In the genomic region with DNA sequence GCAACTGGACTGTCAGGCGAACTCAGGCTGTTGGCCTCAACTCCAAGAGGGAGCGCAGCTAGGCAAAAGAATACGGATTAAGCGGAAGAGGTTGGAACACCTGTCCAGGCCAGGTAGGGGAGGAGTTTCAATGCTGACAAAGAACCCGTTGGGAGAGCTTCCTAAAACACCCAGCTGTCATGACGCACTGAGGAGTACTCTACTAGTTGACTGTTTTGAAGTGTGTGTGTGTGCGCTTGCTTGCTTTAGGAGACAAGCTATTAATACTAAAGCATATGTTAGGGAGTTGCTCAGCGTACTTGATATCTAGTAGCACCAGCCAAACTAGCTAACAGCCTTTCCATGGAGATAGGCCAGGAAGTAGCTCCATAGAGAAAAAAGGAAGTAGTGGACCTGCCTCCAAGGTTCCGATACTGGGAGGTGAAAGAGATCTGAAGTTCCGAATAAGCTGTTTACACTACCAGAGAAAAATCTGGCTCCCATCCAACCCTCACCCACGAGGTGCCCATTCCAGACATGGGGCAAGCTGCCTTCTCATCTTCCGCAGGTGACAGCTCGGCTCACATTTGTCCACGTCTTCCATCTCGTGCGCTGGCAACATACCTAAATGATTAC, we compare ENCODE assay signal across 8 cellular contexts. TPM values are rescaled to one million over a fixed set of nuclear protein-coding genes. Genes with fewer than 3 reads are reported as not detected.
A peak's percentile ranks its signal among the peaks of the same experiment; 100 is the strongest.
DNase-seq lines count a peak whose midpoint lies in the region; ATAC-seq and TF ChIP-seq lines count a peak whose summit lies in the region.

No MANE protein-coding gene starts in this region.

- H3K9me3 ChIP-seq in breast epithelium = no peaks in the 10 kb centered on the region

- H3K36me3 ChIP-seq in breast epithelium = no peaks in the 10 kb centered on the region

- H3K27me3 Mint-ChIP-seq in activated naive CD4-positive, alpha-beta T cell treated with anti-CD3 and anti-CD28 coated beads, Interleukin-2, amount 50 U/mL, for 24 hours = peaks cover 36% of the 10 kb centered on the region

- H3K36me3 Mint-ChIP-seq in activated naive CD4-positive, alpha-beta T cell treated with anti-CD3 and anti-CD28 coated beads, Interleukin-2, amount 50 U/mL, for 24 hours = peaks cover 3% of the 10 kb centered on the region

- H3K27ac ChIP-seq in breast epithelium = peak overlapping the region; percentile 92 to 97

- no peaks in the 10 kb centered on the region for H3K4me1 ChIP-seq in breast epithelium

- intact Hi-C loops in breast epithelium (cut with DNase I; ENCODE audit: low total_unique reads) = loop anchor here (10.0 kb wide), 1 partner anchor 102 kb away; a partner anchor contains a TSS

- peak overlapping the region; percentile 86 to 99 (median 98) for H3K4me3 ChIP-seq in breast epithelium

- TF ChIP-seq POLR2A in breast epithelium (IDR thresholded peaks at IDR 0.05) = peak; percentile 23

- no peaks in the 10 kb centered on the region for H3K27me3 ChIP-seq in breast epithelium

- TF ChIP-seq CTCF in breast epithelium (IDR thresholded peaks at IDR 0.05) = no peak

- H3K9me3 Mint-ChIP-seq in activated naive CD4-positive, alpha-beta T cell treated with anti-CD3 and anti-CD28 coated beads, Interleukin-2, amount 50 U/mL, for 24 hours = no peaks in the 10 kb centered on the region

- ATAC-seq in left lobe of liver (peak; percentile 40), HG03457 (IDR thresholded peaks at IDR 0.05; ENCODE audit: unreplicated experiment) (no peak)

- DNase-seq in activated naive CD4-positive, alpha-beta T cell treated with Interleukin-2 at 50 U/mL for 16 hours = no peak
- DNase-seq in NCI-H524 (lab: John Stamatoyannopoulos, UW) (peak; percentile 53 to 79), breast epithelium (ENCODE audit: low spot score in 2 of 2) (peak in 1 of 2 donors; percentile 73), left lobe of liver (ENCODE audit: low spot score) (peak; percentile 66), superior temporal gyrus (ENCODE audit: extremely low spot score) (peak; percentile 44)
- no peak for DNase-seq in activated CD8-positive, alpha-beta memory T cell treated with anti-CD3 and anti-CD28 coated beads, Interleukin-2, amount 50 U/mL, for 48 hours

- peak overlapping the region; percentile 84 for H3K4me3 Mint-ChIP-seq in activated naive CD4-positive, alpha-beta T cell treated with anti-CD3 and anti-CD28 coated beads, Interleukin-2, amount 50 U/mL, for 24 hours

- H3K4me1 Mint-ChIP-seq in activated naive CD4-positive, alpha-beta T cell treated with anti-CD3 and anti-CD28 coated beads, Interleukin-2, amount 50 U/mL, for 24 hours = peaks cover 17% of the 10 kb centered on the region

- no peak overlapping the region for H3K27ac Mint-ChIP-seq in activated naive CD4-positive, alpha-beta T cell treated with anti-CD3 and anti-CD28 coated beads, Interleukin-2, amount 50 U/mL, for 24 hours

RNA-seq across cellular contexts. Expression of a gene that starts 1.0 kb away (rescaled TPM):
- 100 to 1,000 TPM in 1 of 3 donors, 10 to 100 TPM in 2; 33.1 to 117 (median 63.6) TPM for total RNA-seq in breast epithelium
- 9.2 TPM for total RNA-seq in left lobe of liver

Comparison
In these comparisons a context has a peak if more than half of its experiments do, and no peak if none do; other contexts are left out.
1. DNase-seq: peak in NCI-H524 (2 of 2), left lobe of liver (single experiment) and superior temporal gyrus (single experiment); none in activated naive CD4-positive, alpha-beta T cell treated with Interleukin-2 at 50 U/mL for 16 hours (single experiment) and activated CD8-positive, alpha-beta memory T cell treated with anti-CD3 and anti-CD28 coated beads, Interleukin-2, amount 50 U/mL, for 48 hours (single experiment).